Comparison of ENCODE assay signal across 8 cellular contexts in genomic region chr7:112202819-112203218, GRCh38. TPM values are rescaled to one million over a fixed set of nuclear protein-coding genes. Genes with fewer than 3 reads are reported as not detected.
DNase-seq lines count a peak whose midpoint lies in the region; ATAC-seq and TF ChIP-seq lines count a peak whose summit lies in the region.

No MANE protein-coding gene starts in this region.

- H3K4me1 ChIP-seq in psoas muscle: peaks cover 26% of the 10 kb centered on the region

- H3K27ac ChIP-seq in psoas muscle: no peak overlapping the region

- in situ Hi-C loops in GM13976 (cut with MboI; ENCODE audit: low sequenced_read_pairs, unreplicated experiment): no loop called here

- DNase-seq in NCI-H2171 treated with DMSO at 0.1 percent for 48 hours (lab: John Stamatoyannopoulos, UW) (peak; percentile 41), NCI-H2171 (lab: John Stamatoyannopoulos, UW) (no peak), NCI-H2227 (lab: John Stamatoyannopoulos, UW; ENCODE audit: unreplicated experiment) (peak; percentile 57), dermis blood vessel endothelial cell (peak; percentile 50), psoas muscle (peak; percentile 31 to 57), ecto neural progenitor cell (ENCODE audit: low spot score) (no peak), GM13976 (ENCODE audit: low spot score) (no peak)

- 38 to 39% (median 39%) methylated on average over 2 of the region's 2 CpGs for WGBS in psoas muscle, 3 donors

- H3K36me3 ChIP-seq in psoas muscle (ENCODE audit: insufficient read depth in 1 of 2, low read depth in 1 of 2): no peaks in the 10 kb centered on the region

- intact Hi-C loops in psoas muscle (cut with DNase I): loop anchor here in 1 of 2 donors (10.0 kb wide), 3 partner anchors 118 to 282 kb away; partner anchors contain the start of gene LSMEM1

- H3K4me3 ChIP-seq in psoas muscle: peak overlapping the region; percentile 86

- H3K9me3 ChIP-seq in psoas muscle: no peaks in the 10 kb centered on the region

- ATAC-seq in psoas muscle (no peak), GM18870 (IDR thresholded peaks at IDR 0.05; ENCODE audit: unreplicated experiment) (no peak)

- H3K27me3 ChIP-seq in psoas muscle (ENCODE audit: insufficient read depth in 3 of 3, low read length in 2 of 3): no peaks in the 10 kb centered on the region

- TF ChIP-seq CTCF in psoas muscle (IDR thresholded peaks at IDR 0.05) (no peak), GM13976 (IDR thresholded peaks at IDR 0.05; ENCODE audit: borderline replicate concordance, control extremely low read depth, extremely low read depth, insufficient read depth, missing control alignments) (no peak)

RNA-seq across cellular contexts. Expression of gene DOCK4, which starts 3.4 kb away (rescaled TPM):
- total RNA-seq in dermis blood vessel endothelial cell (155 and 162 TPM in 2 replicates), psoas muscle (10 to 100 TPM in 2 of 4 donors, 1 to 10 TPM in 2; 7.1 to 12.7 (median 10.9) TPM)
- 1 to 10 TPM; 1.8 to 4.2 (median 3.9) TPM for polyA plus RNA-seq in psoas muscle

RNA-seq across cellular contexts. Expression of gene ZNF277, which starts 3.7 kb away (rescaled TPM):
- 43.8 and 61.9 TPM in 2 replicates for total RNA-seq in dermis blood vessel endothelial cell
- total RNA-seq in psoas muscle: 10 to 100 TPM; 10.0 to 13.3 (median 12.0) TPM
- 10 to 100 TPM in 1 of 3 donors, 1 to 10 TPM in 2; 6.9 to 16.7 (median 8.9) TPM for polyA plus RNA-seq in psoas muscle

Comparison
In these comparisons a context has a peak if more than half of its experiments do, and no peak if none do; other contexts are left out.
1. DNase-seq: peak in NCI-H2171 treated with DMSO at 0.1 percent for 48 hours (single experiment), NCI-H2227 (single experiment), dermis blood vessel endothelial cell (single experiment) and psoas muscle (2 of 2); none in NCI-H2171 (single experiment), ecto neural progenitor cell (single experiment) and GM13976 (single experiment).
2. RNA of gene DOCK4, which starts 3.4 kb away (total RNA-seq): 155 to 162 TPM in dermis blood vessel endothelial cell; 7.1 to 12.7 TPM in psoas muscle; every median in the first group is over 10 times any median in the second.